8 cellular contexts compared by ENCODE assay signal in genomic region chr18:48974304-48975220, GRCh38. TPM values are rescaled to one million over a fixed set of nuclear protein-coding genes. Genes with fewer than 3 reads are reported as not detected.
DNase-seq lines count a peak whose midpoint lies in the region; ATAC-seq and TF ChIP-seq lines count a peak whose summit lies in the region.

No MANE protein-coding gene starts in this region.

- H3K27ac ChIP-seq in left ventricle myocardium inferior (replicated peaks) (peak overlapping the region; percentile 90), gastrocnemius medialis (peak overlapping the region; percentile 82 to 96 (median 87))

- TF ChIP-seq POLR2A in gastrocnemius medialis (IDR thresholded peaks at IDR 0.05), result no peak

- TF ChIP-seq CTCF in left ventricle myocardium inferior (IDR thresholded peaks at IDR 0.05; ENCODE audit: borderline replicate concordance) (peak; percentile 15), gastrocnemius medialis (IDR thresholded peaks at IDR 0.05 in 4 of 5, conservative IDR thresholded peaks at IDR 0.05 in 1 of 5) (peak in 1 of 5 experiments; percentile 23)

- H3K4me1 ChIP-seq in left ventricle myocardium inferior (peaks cover 14% of the 10 kb centered on the region), gastrocnemius medialis (peaks cover 3 to 5% of the 10 kb centered on the region in 2 donors)

- H3K27me3 Mint-ChIP-seq in activated CD4-positive, alpha-beta memory T cell treated with anti-CD3 and anti-CD28 coated beads for 36 hours, result peaks cover 13% of the 10 kb centered on the region

- CTCF ChIA-PET in activated CD4-positive, alpha-beta memory T cell treated with anti-CD3 and anti-CD28 coated beads for 36 hours (lab: Charles Lee), result no interaction called here

- intact Hi-C loops in activated CD4-positive, alpha-beta memory T cell treated with anti-CD3 and anti-CD28 coated beads for 36 hours (cut with micrococcal nuclease), result loop anchor here (5.0 kb wide), 1 partner anchor 197 kb away; no protein-coding TSS in a partner anchor
- intact Hi-C loops in left ventricle myocardium inferior (cut with micrococcal nuclease) (no loop called here), gastrocnemius medialis (cut with DNase I; ENCODE audit: low total_unique reads) (loop anchor here (1.0 kb wide), 1 partner anchor 18 kb away; no protein-coding TSS in a partner anchor)

- no peaks in the 10 kb centered on the region for H3K9me3 Mint-ChIP-seq in activated CD4-positive, alpha-beta memory T cell treated with anti-CD3 and anti-CD28 coated beads for 36 hours

- H3K27ac Mint-ChIP-seq in activated CD4-positive, alpha-beta memory T cell treated with anti-CD3 and anti-CD28 coated beads for 36 hours, result no peak overlapping the region

- peaks cover 10% of the 10 kb centered on the region for H3K4me1 Mint-ChIP-seq in activated CD4-positive, alpha-beta memory T cell treated with anti-CD3 and anti-CD28 coated beads for 36 hours (ENCODE audit: low read depth)

- H3K27me3 ChIP-seq in H7 (ENCODE audit: control insufficient read depth, insufficient read depth, low read length) (peaks cover 4% of the 10 kb centered on the region; the same call in 1 of the 2 replicates), left ventricle myocardium inferior (ENCODE audit: low read depth) (no peaks in the 10 kb centered on the region), gastrocnemius medialis (no peaks in the 10 kb centered on the region)

- no peaks in the 10 kb centered on the region for H3K36me3 Mint-ChIP-seq in activated CD4-positive, alpha-beta memory T cell treated with anti-CD3 and anti-CD28 coated beads for 36 hours

- peak overlapping the region; percentile 77 for H3K4me3 ChIP-seq in H7 (ENCODE audit: insufficient read depth, low read depth, low read length)
- peak overlapping the region; percentile 80 for H3K4me3 ChIP-seq in left ventricle myocardium inferior
- peak overlapping the region; percentile 57 to 95 (median 73) for H3K4me3 ChIP-seq in gastrocnemius medialis

- H3K36me3 ChIP-seq in H7 (replicated peaks; ENCODE audit: control insufficient read depth, insufficient read depth, low read length) (no peaks in the 10 kb centered on the region), left ventricle myocardium inferior (no peaks in the 10 kb centered on the region), gastrocnemius medialis (no peaks in the 10 kb centered on the region)

- peak; percentile 77 for DNase-seq in H7
- DNase-seq in activated CD4-positive, alpha-beta memory T cell treated with anti-CD3 and anti-CD28 coated beads for 36 hours, result no peak
- no peak for DNase-seq in left ventricle myocardium inferior
- DNase-seq in gastrocnemius medialis, result peak in 1 of 2 donors; percentile 48
- no peak for DNase-seq in NCI-H1048 (lab: John Stamatoyannopoulos, UW)

- in situ Hi-C loops in gastrocnemius medialis (cut with MboI; ENCODE audit: low sequenced_read_pairs in 4 of 4), result loop anchor here in 1 of 4 donors (25.0 kb wide), 1 partner anchor 287 kb away; no protein-coding TSS in a partner anchor

- POLR2A ChIA-PET in activated CD4-positive, alpha-beta memory T cell treated with anti-CD3 and anti-CD28 coated beads for 36 hours (lab: Charles Lee), result interaction anchor here (0.7 kb wide), 1 partner anchor 22 kb away, joined by 4 read pairs; no protein-coding TSS in a partner anchor

- ATAC-seq in gastrocnemius medialis, result peak; percentile 21 to 43
- ATAC-seq in GM21576 (IDR thresholded peaks at IDR 0.05; ENCODE audit: unreplicated experiment), result no peak
- ATAC-seq in HG03045 (IDR thresholded peaks at IDR 0.05; ENCODE audit: unreplicated experiment), result no peak
- ATAC-seq in HG03442 (IDR thresholded peaks at IDR 0.05; ENCODE audit: unreplicated experiment), result no peak

- peak overlapping the region; percentile 61 for H3K4me3 Mint-ChIP-seq in activated CD4-positive, alpha-beta memory T cell treated with anti-CD3 and anti-CD28 coated beads for 36 hours

- no peaks in the 10 kb centered on the region for H3K9me3 ChIP-seq in left ventricle myocardium inferior (replicated peaks)
- no peaks in the 10 kb centered on the region for H3K9me3 ChIP-seq in gastrocnemius medialis

RNA-seq across cellular contexts. Expression of gene SMAD7, which starts 23.8 kb away (rescaled TPM):
- 78.3 and 80.4 TPM in 2 replicates for total RNA-seq in H7 (2014; rRNA removed; shearing (Covaris generic))
- total RNA-seq in activated CD4-positive, alpha-beta memory T cell treated with anti-CD3 and anti-CD28 coated beads for 36 hours, result 10 to 100 TPM; 13.6 to 14.4 TPM
- total RNA-seq in left ventricle myocardium inferior (19.3 TPM), gastrocnemius medialis (10 to 100 TPM in 3 of 4 donors, 1 to 10 TPM in 1; 9.1 to 13.4 (median 10.8) TPM)

Comparison
In these comparisons a context has a peak if more than half of its experiments do, and no peak if none do; other contexts are left out.
1. ATAC-seq: peak in gastrocnemius medialis (2 of 2); none in GM21576 (single experiment), HG03045 (single experiment) and HG03442 (single experiment).
2. Peak in every context shown above with its lines, with median percentiles within 50 percentile points of each other: H3K4me3 ChIP-seq.